In genomic region chr19:40776966-40777794, GRCh38 we compare ENCODE assay signal across 9 cellular contexts. TPM values are rescaled to one million over a fixed set of nuclear protein-coding genes. Genes with fewer than 3 reads are reported as not detected.
DNase-seq lines count a peak whose midpoint lies in the region; ATAC-seq and TF ChIP-seq lines count a peak whose summit lies in the region.
"Had no signal": no experiment of that assay in that cellular context is flagged by ENCODE, and none has a peak within 500 bp of the region (broad histone marks: within the 10 kb centered on the region; RNA-seq: fewer than 3 reads in every experiment).

No MANE protein-coding gene starts in this region.

- H3K27ac ChIP-seq in C4-2B (peak overlapping the region; percentile 81), lung (ENCODE audit: low read depth in 1 of 2, low read length in 1 of 2) (peak overlapping the region; percentile 92 to 94)

- H3K9me3 ChIP-seq in lung (ENCODE audit: control insufficient read depth in 2 of 2, insufficient read depth in 1 of 2, low read length in 1 of 2): no peaks in the 10 kb centered on the region

- POLR2A ChIA-PET in activated CD8-positive, alpha-beta T cell treated with anti-CD3 and anti-CD28 coated beads for 36 hours (lab: Charles Lee): interaction anchor here (0.7 to 3.6 kb wide), 18 partner anchors 9 to 778 kb away, joined by 3 to 22 read pairs (median 6); partner anchors contain the start of genes ACTMAP, COQ8B, EGLN2 and ITPKC

- CTCF ChIA-PET in activated CD8-positive, alpha-beta T cell treated with anti-CD3 and anti-CD28 coated beads for 36 hours (lab: Charles Lee): interaction anchor here (0.6 to 4.0 kb wide), 14 partner anchors 10 to 637 kb away, joined by 3 to 32 read pairs (median 5); partner anchors contain the start of gene EGLN2

- H3K27me3 ChIP-seq in lung (ENCODE audit: control insufficient read depth, insufficient read depth): no peaks in the 10 kb centered on the region

- H3K36me3 ChIP-seq in lung (ENCODE audit: control insufficient read depth in 2 of 2, insufficient read depth in 2 of 2, low read length in 2 of 2): peaks cover 0 to 6% of the 10 kb centered on the region in 2 donors

- ATAC-seq in GM19455 (IDR thresholded peaks at IDR 0.05; ENCODE audit: unreplicated experiment) (peak; percentile 62), HG03575 (IDR thresholded peaks at IDR 0.05; ENCODE audit: extremely low read depth, insufficient number of reproducible peaks, low FRiP score, unreplicated experiment) (peak; percentile 46), lung (ENCODE audit: insufficient read depth, low FRiP score) (peak; percentile 71)
- peak; percentile 62 for ATAC-seq in activated CD8-positive, alpha-beta T cell treated with anti-CD3 and anti-CD28 coated beads for 36 hours

- TF ChIP-seq CTCF in C4-2B (conservative IDR thresholded peaks at IDR 0.05) (no peak), lung (IDR thresholded peaks at IDR 0.05; ENCODE audit: control extremely low read depth, extremely low read depth) (no peak)
- TF ChIP-seq CTCF in activated CD8-positive, alpha-beta T cell treated with anti-CD3 and anti-CD28 coated beads for 36 hours (IDR thresholded peaks at IDR 0.05): no peak

- H3K4me3 ChIP-seq in lung: peak overlapping the region; percentile 33

- no peaks in the 10 kb centered on the region for H3K9me3 Mint-ChIP-seq in activated CD8-positive, alpha-beta T cell treated with anti-CD3 and anti-CD28 coated beads for 36 hours

- 5% methylated on average over 19 of the region's 19 CpGs for WGBS in lung, 2 donors

- H3K36me3 Mint-ChIP-seq in activated CD8-positive, alpha-beta T cell treated with anti-CD3 and anti-CD28 coated beads for 36 hours (ENCODE audit: low read depth): peaks cover 16% of the 10 kb centered on the region

- H3K4me3 Mint-ChIP-seq in activated CD8-positive, alpha-beta T cell treated with anti-CD3 and anti-CD28 coated beads for 36 hours: peak overlapping the region; percentile 92

- intact Hi-C loops in activated CD8-positive, alpha-beta T cell treated with anti-CD3 and anti-CD28 coated beads for 36 hours (cut with micrococcal nuclease): no loop called here

- H3K4me1 Mint-ChIP-seq in activated CD8-positive, alpha-beta T cell treated with anti-CD3 and anti-CD28 coated beads for 36 hours (ENCODE audit: low read depth): peaks cover 50% of the 10 kb centered on the region

- peaks cover 2 to 9% of the 10 kb centered on the region in 2 donors for H3K4me1 ChIP-seq in lung (ENCODE audit: control insufficient read depth in 2 of 2, insufficient read depth in 2 of 2, low read length in 2 of 2)

- DNase-seq in NCI-H774 (lab: John Stamatoyannopoulos, UW) (peak; percentile 88), lung (ENCODE audit: low spot score) (peak; percentile 95)
- peak; percentile 98 for DNase-seq in activated CD8-positive, alpha-beta T cell treated with anti-CD3 and anti-CD28 coated beads for 36 hours
- DNase-seq in effector CD4-positive, alpha-beta T cell: peak; percentile 88
- DNase-seq in stimulated activated CD4-positive, alpha-beta T cell treated with anti-CD3 and anti-CD28 coated beads, TNF-alpha, amount 100 ng/mL, for 4 hours (ENCODE audit: low read depth in 3 of 3): peak; percentile 57 to 81 (median 79)

- no peaks in the 10 kb centered on the region for H3K27me3 Mint-ChIP-seq in activated CD8-positive, alpha-beta T cell treated with anti-CD3 and anti-CD28 coated beads for 36 hours

- H3K27ac Mint-ChIP-seq in activated CD8-positive, alpha-beta T cell treated with anti-CD3 and anti-CD28 coated beads for 36 hours: peak overlapping the region; percentile 96

RNA-seq across cellular contexts. Expression of gene RAB4B, which starts 0.9 kb away (rescaled TPM):
- total RNA-seq in activated CD8-positive, alpha-beta T cell treated with anti-CD3 and anti-CD28 coated beads for 36 hours: 10 to 100 TPM; 39.7 to 42.3 TPM
- 10 to 100 TPM; 11.5 to 73.0 TPM for total RNA-seq in lung
- polyA plus RNA-seq in lung: 10 to 100 TPM; 78.6 to 90.9 TPM

RNA-seq across cellular contexts. Expression of gene MIA, which starts 1.9 kb away (rescaled TPM):
- not detected for total RNA-seq in activated CD8-positive, alpha-beta T cell treated with anti-CD3 and anti-CD28 coated beads for 36 hours
- 1 to 10 TPM in 1 of 2 donors, not detected in 1; 3.2 TPM for total RNA-seq in lung
- polyA plus RNA-seq in lung: 1 to 10 TPM in 1 of 2 donors, under 1 TPM in 1; 0.75 to 4.6 TPM
- total RNA-seq: activated CD8-positive, alpha-beta memory T cell treated with anti-CD3 and anti-CD28 coated beads for 36 hours had no signal

RNA-seq across cellular contexts. Expression of gene EGLN2, which starts 21.8 kb away (rescaled TPM):
- 10 to 100 TPM; 87.4 to 90.1 TPM for total RNA-seq in activated CD8-positive, alpha-beta T cell treated with anti-CD3 and anti-CD28 coated beads for 36 hours
- 100 to 1,000 TPM; 130 to 157 TPM for total RNA-seq in lung
- polyA plus RNA-seq in lung: 100 to 1,000 TPM; 132 to 133 TPM

RNA-seq across cellular contexts. Expression of gene SNRPA, which starts 26.2 kb away (rescaled TPM):
- 100 to 1,000 TPM; 260 to 281 TPM for total RNA-seq in activated CD8-positive, alpha-beta T cell treated with anti-CD3 and anti-CD28 coated beads for 36 hours
- total RNA-seq in lung: 10 to 100 TPM; 47.4 to 77.4 TPM
- polyA plus RNA-seq in lung: 10 to 100 TPM; 44.5 to 69.9 TPM

RNA-seq across cellular contexts. Expression of gene ACTMAP, which starts 26.9 kb away (rescaled TPM):
- 10 to 100 TPM; 12.8 to 14.2 TPM for total RNA-seq in activated CD8-positive, alpha-beta T cell treated with anti-CD3 and anti-CD28 coated beads for 36 hours
- 10 to 100 TPM in 1 of 2 donors, 1 to 10 TPM in 1; 5.3 to 23.7 TPM for total RNA-seq in lung
- polyA plus RNA-seq in lung: 10 to 100 TPM in 1 of 2 donors, 1 to 10 TPM in 1; 6.8 to 27.7 TPM

Comparison
In these comparisons a context has a peak if more than half of its experiments do, and no peak if none do; other contexts are left out.
1. Peak in every context shown above with its lines: DNase-seq, ATAC-seq, H3K4me3 ChIP-seq and H3K27ac ChIP-seq.